ENCODE assay signal across 19 cellular contexts in genomic region chr15:35440265-35440664, GRCh38.
DNase-seq lines count a peak whose midpoint lies in the region; ATAC-seq, FAIRE-seq and TF ChIP-seq lines count a peak whose summit lies in the region.
"Had no signal": no experiment of that assay in that cellular context is flagged by ENCODE, and none has a peak within 500 bp of the region (broad histone marks: within the 10 kb centered on the region; RNA-seq: fewer than 3 reads in every experiment).

No MANE protein-coding gene starts in this region.

- H3K9me3 ChIP-seq in mammary epithelial cell (replicated peaks; ENCODE audit: insufficient read depth, low read length) (no peaks in the 10 kb centered on the region), keratinocyte (ENCODE audit: control insufficient read depth, low read depth, low read length) (no peaks in the 10 kb centered on the region), right atrium auricular region (no peaks in the 10 kb centered on the region), MG63 (no peaks in the 10 kb centered on the region)

- H3K4me1 Mint-ChIP-seq in MCF 10A (ENCODE audit: insufficient read depth, unreplicated experiment) (no peaks in the 10 kb centered on the region), brain (peaks cover 6% of the 10 kb centered on the region), type B pancreatic cell (ENCODE audit: unreplicated experiment) (peaks cover 19% of the 10 kb centered on the region)
- H3K4me1 Mint-ChIP-seq: B cell had no signal

- H3K27me3 Mint-ChIP-seq in MCF 10A (ENCODE audit: insufficient read depth, unreplicated experiment) (no peaks in the 10 kb centered on the region), brain (no peaks in the 10 kb centered on the region), type B pancreatic cell (no peaks in the 10 kb centered on the region)
- H3K27me3 Mint-ChIP-seq: B cell had no signal

- TF ChIP-seq CTCF in mammary epithelial cell (conservative IDR thresholded peaks at IDR 0.05 in 1 of 2, IDR thresholded peaks at IDR 0.05 in 1 of 2; ENCODE audit: extremely low read depth in 1 of 2, insufficient read depth in 1 of 2, low read depth in 1 of 2, low read length in 2 of 2): no peak
- TF ChIP-seq CTCF in MCF 10A (IDR thresholded peaks at IDR 0.05; ENCODE audit: unreplicated experiment): no peak
- no peak for TF ChIP-seq CTCF in brain (conservative IDR thresholded peaks at IDR 0.05)
- no peak for TF ChIP-seq CTCF in keratinocyte (optimal IDR thresholded peaks at IDR 0.05 in 1 of 3, IDR thresholded peaks at IDR 0.05 in 1 of 3, conservative IDR thresholded peaks at IDR 0.05 in 1 of 3; ENCODE audit: extremely low read depth in 1 of 3, insufficient read depth in 2 of 3, low read length in 3 of 3)
- no peak for TF ChIP-seq CTCF in type B pancreatic cell (conservative IDR thresholded peaks at IDR 0.05)
- TF ChIP-seq CTCF in right atrium auricular region (IDR thresholded peaks at IDR 0.05): no peak

- H3K4me1 ChIP-seq in mammary epithelial cell (ENCODE audit: insufficient read depth, low read length) (peaks cover 6% of the 10 kb centered on the region), keratinocyte (ENCODE audit: control insufficient read depth, extremely low read depth, insufficient read depth, low read length) (peaks cover 6% of the 10 kb centered on the region), right atrium auricular region (no peaks in the 10 kb centered on the region)

- intact Hi-C loops in mammary epithelial cell (cut with micrococcal nuclease): loop anchor here (5.0 kb wide), 1 partner anchor 133 kb away; no protein-coding TSS in a partner anchor
- intact Hi-C loops in MCF 10A (cut with micrococcal nuclease): loop anchor here (10.0 kb wide), 2 partner anchors 455 to 815 kb away; partner anchors contain the start of gene ZNF770

- FAIRE-seq in keratinocyte (lab: Jason Lieb, UNC): peak; percentile 5
- FAIRE-seq: GM12878, HepG2 had no signal

- H3K4me2 ChIP-seq in mammary epithelial cell (ENCODE audit: insufficient read depth, low read depth, low read length) (no peak overlapping the region), keratinocyte (ENCODE audit: control insufficient read depth, extremely low read depth, insufficient read depth, low read depth, low read length) (peak overlapping the region; percentile 45)

- H4K20me1 ChIP-seq in mammary epithelial cell (ENCODE audit: insufficient read depth, low read length) (no peaks in the 10 kb centered on the region), keratinocyte (ENCODE audit: control insufficient read depth, extremely low read depth, insufficient read depth, low read length) (no peaks in the 10 kb centered on the region)

- dilution Hi-C loops in mammary epithelial cell (cut with HindIII; ENCODE audit: low sequenced_read_pairs): no loop called here
- dilution Hi-C loops in keratinocyte (cut with MboI; ENCODE audit: extremely low pct_ligation_motif_present, low sequenced_read_pairs): no loop called here

- H2AFZ ChIP-seq in mammary epithelial cell (ENCODE audit: low read depth, low read length): peak overlapping the region; percentile 63
- H2AFZ ChIP-seq in keratinocyte (ENCODE audit: control insufficient read depth, low read length): peak overlapping the region; percentile 37

- H3K79me2 ChIP-seq in mammary epithelial cell (ENCODE audit: insufficient read depth, low read length) (no peaks in the 10 kb centered on the region), keratinocyte (ENCODE audit: control insufficient read depth, insufficient read depth, low read length) (no peaks in the 10 kb centered on the region)

- H3K27ac Mint-ChIP-seq in MCF 10A (ENCODE audit: low read depth, unreplicated experiment) (no peak overlapping the region), brain (peak overlapping the region in 3 of 5 experiments; percentile 7 to 67 (median 25)), type B pancreatic cell (peak overlapping the region; percentile 78)
- H3K27ac Mint-ChIP-seq: B cell had no signal

- CTCF ChIA-PET in mammary epithelial cell (lab: Charles Lee; ENCODE audit: low non-redundant PET) (no interaction called here), MCF 10A (lab: Yijun Ruan, JAX) (interaction anchor here (7.2 to 8.0 kb wide), 2 partner anchors 148 to 362 kb away, joined by 108 to 240 read pairs; no protein-coding TSS in a partner anchor)

- H3K9ac ChIP-seq in mammary epithelial cell (ENCODE audit: insufficient read depth, low read length) (no peak overlapping the region), keratinocyte (ENCODE audit: control insufficient read depth, extremely low read depth, insufficient read depth, low read length) (no peak overlapping the region)

- POLR2A ChIA-PET in MCF 10A (lab: Yijun Ruan, JAX): no interaction called here

- no peak overlapping the region for H3K4me3 ChIP-seq in mammary epithelial cell (replicated peaks in 1 of 3; ENCODE audit: insufficient read depth in 1 of 3, low read depth in 2 of 3, low read length in 3 of 3)
- no peak overlapping the region for H3K4me3 ChIP-seq in keratinocyte (ENCODE audit: control insufficient read depth in 2 of 3, extremely low read depth in 1 of 3, insufficient read depth in 2 of 3, low read depth in 1 of 3, low read length in 3 of 3)
- H3K4me3 ChIP-seq in right atrium auricular region: no peak overlapping the region
- H3K4me3 ChIP-seq in MG63: no peak overlapping the region
- H3K4me3 ChIP-seq: GM12878 had no signal

- BruUV-seq in mammary epithelial cell (replicated peaks; lab: Mats Ljungman, UMichigan): no TSS peak
- BruUV-seq in MCF 10A (replicated peaks; lab: Mats Ljungman, UMichigan): no TSS peak

- H3K27me3 ChIP-seq in mammary epithelial cell (ENCODE audit: insufficient read depth, low read length) (no peaks in the 10 kb centered on the region), keratinocyte (ENCODE audit: control insufficient read depth, extremely low read depth, insufficient read depth, low read length) (no peaks in the 10 kb centered on the region), right atrium auricular region (no peaks in the 10 kb centered on the region), MG63 (no peaks in the 10 kb centered on the region)

- in situ Hi-C loops in mammary epithelial cell (cut with MboI; ENCODE audit: low sequenced_read_pairs in 2 of 2): loop anchor here (10.0 to 25.0 kb wide), 2 partner anchors 145 to 353 kb away; partner anchors contain the start of gene NANOGP8 (in 1 of the 2)

- H3K9me1 ChIP-seq in keratinocyte (ENCODE audit: control insufficient read depth, extremely low read depth, insufficient read depth, low read length): no peaks in the 10 kb centered on the region

- H3K36me3 ChIP-seq in mammary epithelial cell (ENCODE audit: insufficient read depth, low read length): no peaks in the 10 kb centered on the region
- H3K36me3 ChIP-seq in keratinocyte (ENCODE audit: control insufficient read depth in 2 of 2, extremely low read depth in 1 of 2, insufficient read depth in 2 of 2, low read length in 2 of 2): no peaks in the 10 kb centered on the region
- H3K36me3 ChIP-seq in right atrium auricular region: no peaks in the 10 kb centered on the region
- no peaks in the 10 kb centered on the region for H3K36me3 ChIP-seq in MG63

- ATAC-seq in HG03025 (IDR thresholded peaks at IDR 0.05; ENCODE audit: low FRiP score, unreplicated experiment): no peak
- ATAC-seq: GM12878, HepG2, PC-3 had no signal

- H3K27ac ChIP-seq in mammary epithelial cell (ENCODE audit: insufficient read depth, low read depth, low read length) (no peak overlapping the region), keratinocyte (ENCODE audit: control insufficient read depth, insufficient read depth, low read length) (no peak overlapping the region), right atrium auricular region (no peak overlapping the region)
- H3K27ac ChIP-seq: 22Rv1 had no signal

- H3K4me3 Mint-ChIP-seq in MCF 10A (ENCODE audit: unreplicated experiment): no peak overlapping the region
- no peak overlapping the region for H3K4me3 Mint-ChIP-seq in brain
- H3K4me3 Mint-ChIP-seq in type B pancreatic cell: peak overlapping the region; percentile 44
- H3K4me3 Mint-ChIP-seq: B cell had no signal

- WGBS in mammary epithelial cell (ENCODE audit: low coverage, missing lambda C conversion rate): 20% methylated on average over 3 of the region's 3 CpGs

- DNase-seq in mammary epithelial cell (no peak), MCF 10A (ENCODE audit: unreplicated experiment) (no peak), keratinocyte (ENCODE audit: low read depth, low spot score) (no peak), type B pancreatic cell (ENCODE audit: extremely low spot score, unreplicated experiment) (no peak), right atrium auricular region (ENCODE audit: low spot score) (no peak), MG63 (no peak)
- DNase-seq: DMS153, KG1, NCI-H1417 treated with DMSO at 0.1 percent for 48 hours, NCI-H1930, NCI-H226, NCI-H524, PC-3 had no signal

- H3K9me3 Mint-ChIP-seq in MCF 10A (ENCODE audit: unreplicated experiment): no peaks in the 10 kb centered on the region
- peaks cover 7 to 24% (median 14%) of the 10 kb centered on the region in 5 experiments for H3K9me3 Mint-ChIP-seq in brain
- H3K9me3 Mint-ChIP-seq in type B pancreatic cell: peaks cover 7% of the 10 kb centered on the region

- H3K36me3 Mint-ChIP-seq in MCF 10A (ENCODE audit: insufficient read depth, unreplicated experiment) (peaks cover 10% of the 10 kb centered on the region), brain (peaks cover 8% of the 10 kb centered on the region), type B pancreatic cell (peaks cover 16% of the 10 kb centered on the region)
